ENCODE assay signal across 1 cellular context in the genomic region with DNA sequence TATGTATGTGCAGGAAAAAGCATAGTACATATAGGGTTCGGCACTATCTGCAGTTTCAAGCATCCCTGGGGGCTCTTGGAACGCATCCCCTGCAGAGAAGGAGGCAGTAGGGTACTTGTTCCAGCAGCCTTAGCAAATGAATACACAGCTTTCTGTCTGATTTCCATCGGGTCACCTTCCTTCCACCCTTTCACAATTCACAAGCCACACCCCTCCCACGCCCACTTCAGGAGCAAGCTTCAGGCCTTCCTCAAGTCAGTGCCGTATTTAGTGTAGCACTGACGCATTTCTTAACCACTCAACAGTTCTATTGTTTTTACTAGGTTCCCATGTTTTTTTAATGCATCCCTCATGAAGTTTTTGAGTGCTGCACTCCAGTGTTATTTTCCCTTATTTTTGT.
TF ChIP-seq lines count a peak whose summit lies in the region.

No MANE protein-coding gene starts in this region.

TF ChIP-seq in HEK293, 187 proteins besides CTCF, POLR2A, EP300 and RAD21 (continued from another document):
- TF ChIP-seq ZNF433 (tag by site-specific recombination; IDR thresholded peaks at IDR 0.05; ENCODE audit: low read depth) (no peak), ZNF692 (tag by site-specific recombination; IDR thresholded peaks at IDR 0.05) (peak; percentile 28; the same call in 1 of the 2 replicates), ZIC2 (tag by site-specific recombination; IDR thresholded peaks at IDR 0.05) (peak; percentile 54), ZNF175 (tag by site-specific recombination; IDR thresholded peaks at IDR 0.05) (no peak), ZNF791 (tag by site-specific recombination; IDR thresholded peaks at IDR 0.05) (no peak), INSM2 (tag by site-specific recombination; IDR thresholded peaks at IDR 0.05) (no peak), ZNF521 (tag by site-specific recombination; IDR thresholded peaks at IDR 0.05) (no peak), EGR2 (tag by site-specific recombination; IDR thresholded peaks at IDR 0.05; ENCODE audit: low read depth) (peak; percentile 51; the same call in 1 of the 2 replicates), ZBTB8A (tag by site-specific recombination; IDR thresholded peaks at IDR 0.05) (no peak), ZNF350 (tag by site-specific recombination; IDR thresholded peaks at IDR 0.05) (no peak), ZNF133 (tag by site-specific recombination; IDR thresholded peaks at IDR 0.05) (no peak), BCL11A (tag by site-specific recombination; IDR thresholded peaks at IDR 0.05; ENCODE audit: low read depth) (no peak), ZFP41 (tag by site-specific recombination; IDR thresholded peaks at IDR 0.05; ENCODE audit: borderline replicate concordance) (no peak), ZNF114 (tag by site-specific recombination; IDR thresholded peaks at IDR 0.05) (no peak), ZNF416 (tag by site-specific recombination; IDR thresholded peaks at IDR 0.05) (no peak), TCF7L2 (IDR thresholded peaks at IDR 0.05; ENCODE audit: borderline replicate concordance, low read depth, low read length) (no peak), SP2 (tag by site-specific recombination; IDR thresholded peaks at IDR 0.05) (no peak), ZNF658 (tag by site-specific recombination; IDR thresholded peaks at IDR 0.05) (no peak), ZNF423 (tag by site-specific recombination; IDR thresholded peaks at IDR 0.05) (no peak), ZNF777 (tag by site-specific recombination; IDR thresholded peaks at IDR 0.05; ENCODE audit: borderline replicate concordance) (no peak), ZNF626 (tag by site-specific recombination; IDR thresholded peaks at IDR 0.05) (no peak)
- TF ChIP-seq, protein P1, sequence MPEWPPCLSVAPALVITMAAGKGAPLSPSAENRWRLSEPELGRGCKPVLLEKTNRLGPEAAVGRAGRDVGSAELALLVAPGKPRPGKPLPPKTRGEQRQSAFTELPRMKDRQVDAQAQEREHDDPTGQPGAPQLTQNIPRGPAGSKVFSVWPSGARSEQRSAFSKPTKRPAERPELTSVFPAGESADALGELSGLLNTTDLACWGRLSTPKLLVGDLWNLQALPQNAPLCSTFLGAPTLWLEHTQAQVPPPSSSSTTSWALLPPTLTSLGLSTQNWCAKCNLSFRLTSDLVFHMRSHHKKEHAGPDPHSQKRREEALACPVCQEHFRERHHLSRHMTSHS (tag by site-specific recombination; IDR thresholded peaks at IDR 0.05): no peak
- TF ChIP-seq, protein P2, sequence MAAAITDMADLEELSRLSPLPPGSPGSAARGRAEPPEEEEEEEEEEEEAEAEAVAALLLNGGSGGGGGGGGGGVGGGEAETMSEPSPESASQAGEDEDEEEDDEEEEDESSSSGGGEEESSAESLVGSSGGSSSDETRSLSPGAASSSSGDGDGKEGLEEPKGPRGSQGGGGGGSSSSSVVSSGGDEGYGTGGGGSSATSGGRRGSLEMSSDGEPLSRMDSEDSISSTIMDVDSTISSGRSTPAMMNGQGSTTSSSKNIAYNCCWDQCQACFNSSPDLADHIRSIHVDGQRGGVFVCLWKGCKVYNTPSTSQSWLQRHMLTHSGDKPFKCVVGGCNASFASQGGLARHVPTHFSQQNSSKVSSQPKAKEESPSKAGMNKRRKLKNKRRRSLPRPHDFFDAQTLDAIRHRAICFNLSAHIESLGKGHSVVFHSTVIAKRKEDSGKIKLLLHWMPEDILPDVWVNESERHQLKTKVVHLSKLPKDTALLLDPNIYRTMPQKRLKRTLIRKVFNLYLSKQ (tag by site-specific recombination; IDR thresholded peaks at IDR 0.05; ENCODE audit: borderline replicate concordance): no peak
